ENCODE assay signal across 12 cellular contexts in the genomic region with DNA sequence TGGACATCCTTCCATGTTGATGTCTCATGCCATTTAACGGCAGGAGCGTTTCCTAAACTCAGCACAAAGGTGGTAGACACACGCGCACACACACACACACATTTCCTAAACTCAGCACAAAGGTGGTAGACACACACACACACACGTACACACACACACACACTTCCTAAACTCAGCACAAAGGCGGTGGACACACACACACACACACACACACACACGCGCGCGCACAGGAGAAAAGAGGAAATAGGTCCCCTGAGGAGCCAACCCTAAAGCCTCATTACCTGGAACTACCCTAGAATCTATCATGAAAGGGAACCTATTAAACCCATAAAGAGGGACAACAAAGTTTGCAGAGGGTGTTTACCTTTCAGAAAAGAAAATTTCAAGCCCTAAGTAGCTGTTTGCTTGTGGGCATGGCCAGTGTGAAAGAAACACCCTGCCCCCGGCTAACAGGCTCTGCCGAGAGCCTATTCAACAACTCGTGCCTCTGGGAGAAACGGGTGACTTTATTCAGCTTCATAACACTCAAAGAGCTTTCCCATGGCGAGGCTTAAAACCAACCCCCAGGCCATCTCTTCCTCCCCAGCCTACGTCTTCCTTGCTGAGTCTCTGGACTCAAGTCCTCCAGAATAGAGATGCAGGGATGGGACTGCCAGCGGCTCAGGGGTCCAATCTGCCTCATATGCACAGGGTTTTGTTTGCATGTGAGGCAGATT. TPM values are rescaled to one million over a fixed set of nuclear protein-coding genes. Genes with fewer than 3 reads are reported as not detected.
DNase-seq lines count a peak whose midpoint lies in the region; ATAC-seq and TF ChIP-seq lines count a peak whose summit lies in the region.
"Had no signal": no experiment of that assay in that cellular context is flagged by ENCODE, and none has a peak within 500 bp of the region (broad histone marks: within the 10 kb centered on the region; RNA-seq: fewer than 3 reads in every experiment).

No MANE protein-coding gene starts in this region.

- H3K27me3 Mint-ChIP-seq in endodermal cell (ENCODE audit: insufficient read depth), result no peaks in the 10 kb centered on the region

- no peaks in the 10 kb centered on the region for H3K36me3 Mint-ChIP-seq in endodermal cell (ENCODE audit: low read depth)

- no peaks in the 10 kb centered on the region for H3K9me2 ChIP-seq in OCI-LY1 (ENCODE audit: low read depth, low read length)

- H3K27me3 ChIP-seq in OCI-LY1 (ENCODE audit: insufficient read depth, low read length) (no peaks in the 10 kb centered on the region), endodermal cell (ENCODE audit: control insufficient read depth, insufficient read depth, low read length, poor library complexity, severe bottlenecking) (no peaks in the 10 kb centered on the region)

- no peaks in the 10 kb centered on the region for H3K9me3 Mint-ChIP-seq in endodermal cell
- H3K9me3 Mint-ChIP-seq: immature natural killer cell, nephron had no signal

- no peak for ATAC-seq in HG03108 (IDR thresholded peaks at IDR 0.05; ENCODE audit: unreplicated experiment)
- ATAC-seq: PC-3 had no signal

- peaks cover 17% of the 10 kb centered on the region for H3K4me1 Mint-ChIP-seq in endodermal cell
- H3K4me1 Mint-ChIP-seq: nephron had no signal

- H3K4me3 Mint-ChIP-seq in endodermal cell, result no peak overlapping the region
- H3K4me3 Mint-ChIP-seq: nephron had no signal

- peak overlapping the region; percentile 73 for H3K27ac ChIP-seq in OCI-LY1 (ENCODE audit: low read depth, low read length, poor library complexity, severe bottlenecking)
- peak overlapping the region; percentile 24 for H3K27ac ChIP-seq in endodermal cell (ENCODE audit: low read depth, low read length)

- peak; percentile 61 for DNase-seq in CD1c-positive myeloid dendritic cell (ENCODE audit: extremely low spot score)
- DNase-seq in DMS153 treated with DMSO at 0.1 percent for 48 hours (lab: John Stamatoyannopoulos, UW; ENCODE audit: unreplicated experiment), result peak; percentile 36
- peak; percentile 77 for DNase-seq in endodermal cell
- no peak for DNase-seq in NCI-H2171 (lab: John Stamatoyannopoulos, UW)
- no peak for DNase-seq in NCI-H2196 treated with DMSO at 0.1 percent for 48 hours (lab: John Stamatoyannopoulos, UW; ENCODE audit: unreplicated experiment)
- DNase-seq: activated CD4-positive, alpha-beta T cell treated with anti-CD3 and anti-CD28 coated beads, Interleukin-2, amount 50 U/mL, for 4 hours; immature natural killer cell; Karpas-422; PC-3 had no signal

- 57 to 76% methylated on average over 6 to 17 of the region's 17 CpGs for WGBS in endodermal cell (ENCODE audit: insufficient coverage in 1 of 2, insufficient read length in 1 of 2), 2 experiments

- peaks cover 40% of the 10 kb centered on the region for H3K4me1 ChIP-seq in OCI-LY1 (ENCODE audit: insufficient read depth, low read length, severe bottlenecking)
- H3K4me1 ChIP-seq in endodermal cell (ENCODE audit: control insufficient read depth, insufficient read depth, low read length), result peaks cover 9% of the 10 kb centered on the region

- H3K36me3 ChIP-seq in OCI-LY1 (ENCODE audit: insufficient read depth, low read length) (peaks cover 74% of the 10 kb centered on the region), endodermal cell (ENCODE audit: control insufficient read depth, insufficient read depth, low read length) (no peaks in the 10 kb centered on the region)

- H3K9ac ChIP-seq in OCI-LY1 (ENCODE audit: low read length), result peak overlapping the region; percentile 10; the same call in 1 of the 2 replicates
- H3K9ac ChIP-seq in endodermal cell (ENCODE audit: extremely low read depth, low read length, poor library complexity, severe bottlenecking), result no peak overlapping the region

- peak overlapping the region; percentile 47; the same call in 1 of the 2 replicates for H3K4me2 ChIP-seq in OCI-LY1 (ENCODE audit: low read length)

- no peak overlapping the region for H3K27ac Mint-ChIP-seq in endodermal cell
- H3K27ac Mint-ChIP-seq: nephron had no signal

- no peaks in the 10 kb centered on the region for H3F3A ChIP-seq in OCI-LY1 (ENCODE audit: insufficient read depth, low read length)

- no peak overlapping the region for H2AFZ ChIP-seq in OCI-LY1 (ENCODE audit: low read length)

- no peak for TF ChIP-seq CTCF in OCI-LY1 (IDR thresholded peaks at IDR 0.05; ENCODE audit: low read length)
- no peak for TF ChIP-seq CTCF in endodermal cell (conservative IDR thresholded peaks at IDR 0.05)

- H3K79me2 ChIP-seq in OCI-LY1 (ENCODE audit: insufficient read depth, low read length), result no peaks in the 10 kb centered on the region

- H3K9me3 ChIP-seq in OCI-LY1 (ENCODE audit: low read length) (no peaks in the 10 kb centered on the region), endodermal cell (ENCODE audit: control insufficient read depth, low read length) (no peaks in the 10 kb centered on the region)

- H3K4me3 ChIP-seq in OCI-LY1 (ENCODE audit: low read depth, low read length, poor library complexity, severe bottlenecking), result peak overlapping the region; percentile 14
- H3K4me3 ChIP-seq in endodermal cell (ENCODE audit: low read length), result no peak overlapping the region

- no peaks in the 10 kb centered on the region for H4K20me1 ChIP-seq in OCI-LY1 (ENCODE audit: insufficient read depth, low read length)

RNA-seq across cellular contexts. Expression of a gene that starts 31.8 kb away (rescaled TPM):
- 1 to 10 TPM; 6.9 to 9.1 TPM for total RNA-seq in endodermal cell
- polyA plus RNA-seq in endodermal cell (2013, experiment 1 of 2), result 8.2 TPM
- polyA plus RNA-seq in endodermal cell (2013, experiment 2 of 2), result 8.4 TPM

RNA-seq across cellular contexts. Expression of a gene that starts 55.3 kb away (rescaled TPM):
- total RNA-seq in endodermal cell, result 10 to 100 TPM; 19.6 to 27.6 TPM
- 25.2 TPM for polyA plus RNA-seq in endodermal cell (2013, experiment 1 of 2)
- polyA plus RNA-seq in endodermal cell (2013, experiment 2 of 2), result 24.0 TPM

Comparison
In these comparisons a context has a peak if more than half of its experiments do, and no peak if none do; other contexts are left out.
1. DNase-seq: peak in CD1c-positive myeloid dendritic cell (single experiment), DMS153 treated with DMSO at 0.1 percent for 48 hours (single experiment) and endodermal cell (single experiment); none in NCI-H2171 (single experiment) and NCI-H2196 treated with DMSO at 0.1 percent for 48 hours (single experiment).